8 cellular contexts compared by ENCODE assay signal in the genomic region with DNA sequence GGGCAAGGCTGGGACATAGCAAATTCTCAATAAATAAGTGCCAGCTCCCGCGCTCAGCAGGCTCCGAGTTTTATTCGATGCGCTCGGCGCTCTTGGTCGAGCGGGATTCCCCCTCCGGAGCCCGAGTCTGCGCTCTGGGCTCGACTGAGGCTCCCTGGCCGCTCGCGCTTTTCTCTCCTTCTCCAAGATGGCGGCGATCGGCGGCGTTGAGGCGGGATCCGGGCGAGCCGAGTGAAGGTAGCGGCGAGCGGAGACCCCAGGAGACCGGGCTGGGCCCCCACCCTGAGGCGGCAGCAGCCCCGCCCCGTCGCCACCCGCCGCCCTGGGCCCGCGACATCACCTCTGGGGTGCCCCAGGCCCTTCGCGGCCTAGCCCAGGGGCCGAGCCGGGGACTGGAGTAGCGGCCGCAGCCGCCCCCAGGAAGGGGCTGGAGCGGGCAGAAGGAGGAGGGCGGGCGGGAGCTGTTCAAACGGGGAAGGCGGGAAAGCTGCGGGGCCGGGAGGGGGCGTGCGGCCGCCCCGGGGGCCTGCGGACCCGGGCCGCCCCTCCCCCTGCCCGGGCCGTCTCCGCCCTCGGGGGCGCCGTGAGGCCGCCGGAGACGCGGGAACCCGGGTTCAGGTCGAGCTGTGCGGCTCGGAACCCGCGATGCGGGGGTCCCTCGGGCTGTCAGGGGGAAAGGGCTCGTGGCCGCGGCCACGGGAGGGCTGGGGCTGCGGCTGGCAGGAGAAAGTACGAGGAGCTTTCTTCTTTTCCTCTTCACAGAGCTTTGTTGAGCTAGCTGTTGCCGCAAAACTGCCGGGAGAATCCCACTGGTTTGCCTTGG. TPM values are rescaled to one million over a fixed set of nuclear protein-coding genes. Genes with fewer than 3 reads are reported as not detected.
DNase-seq lines count a peak whose midpoint lies in the region; ATAC-seq and TF ChIP-seq lines count a peak whose summit lies in the region.

A gene with protein sequence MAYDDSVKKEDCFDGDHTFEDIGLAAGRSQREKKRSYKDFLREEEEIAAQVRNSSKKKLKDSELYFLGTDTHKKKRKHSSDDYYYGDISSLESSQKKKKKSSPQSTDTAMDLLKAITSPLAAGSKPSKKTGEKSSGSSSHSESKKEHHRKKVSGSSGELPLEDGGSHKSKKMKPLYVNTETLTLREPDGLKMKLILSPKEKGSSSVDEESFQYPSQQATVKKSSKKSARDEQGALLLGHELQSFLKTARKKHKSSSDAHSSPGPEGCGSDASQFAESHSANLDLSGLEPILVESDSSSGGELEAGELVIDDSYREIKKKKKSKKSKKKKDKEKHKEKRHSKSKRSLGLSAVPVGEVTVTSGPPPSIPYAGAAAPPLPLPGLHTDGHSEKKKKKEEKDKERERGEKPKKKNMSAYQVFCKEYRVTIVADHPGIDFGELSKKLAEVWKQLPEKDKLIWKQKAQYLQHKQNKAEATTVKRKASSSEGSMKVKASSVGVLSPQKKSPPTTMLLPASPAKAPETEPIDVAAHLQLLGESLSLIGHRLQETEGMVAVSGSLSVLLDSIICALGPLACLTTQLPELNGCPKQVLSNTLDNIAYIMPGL (plus strand): TSS at position 173 of the 823 bp plus-strand sequence. CDS start 4,898 bp downstream, outside the sequence.

- H3K27me3 ChIP-seq in GM23338 (ENCODE audit: insufficient read depth): no peaks in the 10 kb centered on the region

- H3K27me3 Mint-ChIP-seq in GM23338 (ENCODE audit: insufficient read depth, low read depth, poor library complexity) (peaks cover 6% of the 10 kb centered on the region), nephron (ENCODE audit: low read depth) (peaks cover 3% of the 10 kb centered on the region)

- H3K9me3 Mint-ChIP-seq in GM23338 (no peaks in the 10 kb centered on the region; the same call in 2 of the 3 replicates), nephron (no peaks in the 10 kb centered on the region)

- peak within 1 kb of the TSS; percentile 61 for H3K27ac ChIP-seq in GM23338 (ENCODE audit: low read depth)

- TF ChIP-seq CTCF in GM23338 (conservative IDR thresholded peaks at IDR 0.05; ENCODE audit: low read depth in 2 of 2): no peak
- TF ChIP-seq CTCF in nephron (IDR thresholded peaks at IDR 0.05; ENCODE audit: unreplicated experiment in 3 of 3): peak in 2 of 3 experiments; percentile 9 to 37

- peak within 1 kb of the TSS; percentile 68 for H3K4me3 ChIP-seq in GM23338

- peaks cover 3% of the 10 kb centered on the region for H3K4me1 ChIP-seq in GM23338 (ENCODE audit: insufficient read depth)

- H3K36me3 Mint-ChIP-seq in GM23338 (ENCODE audit: low read depth): peaks cover 11% of the 10 kb centered on the region
- H3K36me3 Mint-ChIP-seq in nephron (ENCODE audit: low read depth): peaks cover 13% of the 10 kb centered on the region

- peak; percentile 89 for ATAC-seq in GM23338
- peak; percentile 90 for ATAC-seq in stimulated activated naive CD8-positive, alpha-beta T cell treated with anti-CD3 and anti-CD28 coated beads, Interleukin-15, Interleukin-2, amounts not matched to agents 100 U/mL and 50 U/mL, for 24 hours

- peaks cover 12% of the 10 kb centered on the region; the same call in 1 of the 2 replicates for H4K20me1 ChIP-seq in GM23338 (replicated peaks; ENCODE audit: insufficient read depth)

- no peaks in the 10 kb centered on the region for H3K36me3 ChIP-seq in GM23338 (ENCODE audit: insufficient read depth)

- H3K27ac Mint-ChIP-seq in GM23338 (peak within 1 kb of the TSS; percentile 95), nephron (peak within 1 kb of the TSS; percentile 99 to 100 (median 100))

- H3F3A ChIP-seq in GM23338 (replicated peaks; ENCODE audit: low read depth): no peaks in the 10 kb centered on the region

- no peaks in the 10 kb centered on the region for H3K9me2 ChIP-seq in GM23338 (ENCODE audit: insufficient read depth)

- H2AFZ ChIP-seq in GM23338: peak within 1 kb of the TSS; percentile 93

- peaks cover 48% of the 10 kb centered on the region for H3K79me2 ChIP-seq in GM23338 (replicated peaks; ENCODE audit: insufficient read depth)

- peak within 1 kb of the TSS; percentile 87 for H3K4me2 ChIP-seq in GM23338

- DNase-seq in ELR (ENCODE audit: low read depth) (peak; percentile 93), GM23338 (ENCODE audit: low spot score) (peak; percentile 96), LHCN-M2 (ENCODE audit: low read depth) (peak; percentile 88), SHP77 treated with DMSO at 0.1 percent for 48 hours (lab: John Stamatoyannopoulos, UW) (peak; percentile 41), fibroblast of the conjunctiva (ENCODE audit: low read depth) (peak; percentile 60)
- DNase-seq in activated effector memory CD4-positive, alpha-beta T cell treated with anti-CD3 and anti-CD28 coated beads, Interleukin-2, amount 50 U/mL, for 16 hours: peak; percentile 96
- peak; percentile 86 for DNase-seq in stimulated activated naive CD8-positive, alpha-beta T cell treated with anti-CD3 and anti-CD28 coated beads, Interleukin-15, Interleukin-2, amounts not matched to agents 100 U/mL and 50 U/mL, for 24 hours

- peaks cover 17% of the 10 kb centered on the region for H3K4me1 Mint-ChIP-seq in GM23338
- peaks cover 25% of the 10 kb centered on the region for H3K4me1 Mint-ChIP-seq in nephron

- H3K4me3 Mint-ChIP-seq in GM23338 (peak within 1 kb of the TSS; percentile 95), nephron (peak within 1 kb of the TSS; percentile 95 to 99 (median 99))

TF ChIP-seq in GM23338, 12 proteins besides CTCF, POLR2A, EP300 and RAD21:
- TF ChIP-seq ZNF114 (CRISPR knock-in tag; IDR thresholded peaks at IDR 0.05) (no peak), EZH2 (IDR thresholded peaks at IDR 0.05; ENCODE audit: low read depth, unreplicated experiment) (no peak), CREB1 (CRISPR knock-in tag; IDR thresholded peaks at IDR 0.05; ENCODE audit: low read depth) (peak; percentile 56; the same call in 1 of the 2 replicates), POLR2AphosphoS5 (IDR thresholded peaks at IDR 0.05; ENCODE audit: low read depth) (peak; percentile 66)
- TF ChIP-seq, protein P1, sequence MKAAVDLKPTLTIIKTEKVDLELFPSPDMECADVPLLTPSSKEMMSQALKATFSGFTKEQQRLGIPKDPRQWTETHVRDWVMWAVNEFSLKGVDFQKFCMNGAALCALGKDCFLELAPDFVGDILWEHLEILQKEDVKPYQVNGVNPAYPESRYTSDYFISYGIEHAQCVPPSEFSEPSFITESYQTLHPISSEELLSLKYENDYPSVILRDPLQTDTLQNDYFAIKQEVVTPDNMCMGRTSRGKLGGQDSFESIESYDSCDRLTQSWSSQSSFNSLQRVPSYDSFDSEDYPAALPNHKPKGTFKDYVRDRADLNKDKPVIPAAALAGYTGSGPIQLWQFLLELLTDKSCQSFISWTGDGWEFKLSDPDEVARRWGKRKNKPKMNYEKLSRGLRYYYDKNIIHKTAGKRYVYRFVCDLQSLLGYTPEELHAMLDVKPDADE (IDR thresholded peaks at IDR 0.05): peak; percentile 49; the same call in 1 of the 2 replicates

RNA-seq across cellular contexts. Expression of the gene that starts here (rescaled TPM):
- total RNA-seq in GM23338 (2014; rRNA removed; shearing (Covaris generic)): 33.1 and 34.7 TPM in 2 replicates
- 56.7 and 64.9 TPM in 2 replicates for polyA plus RNA-seq in GM23338 (2016; fragmentation: Nextera tagmentation; extraction: Ambion mirVana)
- 14.1 and 17.8 TPM in 2 replicates for total RNA-seq in LHCN-M2 (2014; rRNA removed)
- polyA plus RNA-seq in LHCN-M2 (2012): 10.0 TPM

Comparison
In these comparisons a context has a peak if more than half of its experiments do, and no peak if none do; other contexts are left out.
1. Peak in every context shown above with its lines: DNase-seq, ATAC-seq, H3K4me3 ChIP-seq and H3K27ac ChIP-seq.
2. DNase-seq: peak in every context shown above with its lines; median percentile 96 in GM23338; 96 in activated effector memory CD4-positive, alpha-beta T cell treated with anti-CD3 and anti-CD28 coated beads, Interleukin-2, amount 50 U/mL, for 16 hours; 93 in ELR; 88 in LHCN-M2; 86 in stimulated activated naive CD8-positive, alpha-beta T cell treated with anti-CD3 and anti-CD28 coated beads, Interleukin-15, Interleukin-2, amounts not matched to agents 100 U/mL and 50 U/mL, for 24 hours; 60 in fibroblast of the conjunctiva; 41 in SHP77 treated with DMSO at 0.1 percent for 48 hours.
3. CTCF ChIP-seq: peak in nephron (2 of 3); none in GM23338 (0 of 2).